ENCODE assay signal across 12 cellular contexts in the genomic region with DNA sequence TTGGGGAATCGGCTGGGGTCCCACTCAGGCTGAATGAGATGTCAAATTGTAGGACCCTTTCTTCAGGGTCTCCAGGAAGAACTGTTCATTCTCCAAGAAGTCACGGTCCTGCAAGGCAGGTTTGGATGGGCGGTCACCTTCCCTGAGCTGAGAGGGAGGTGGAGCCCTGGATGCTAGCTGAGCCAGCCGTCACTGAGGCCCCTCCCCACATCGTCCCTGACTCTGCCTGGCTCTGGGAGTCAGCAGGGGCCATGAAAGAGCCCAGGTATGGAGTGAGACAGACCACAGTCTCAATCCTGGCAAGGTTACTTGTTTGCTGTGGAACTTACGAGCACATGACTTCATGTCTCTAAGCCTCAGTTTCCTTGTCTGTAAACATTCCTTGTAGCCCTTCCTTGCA. TPM values are rescaled to one million over a fixed set of nuclear protein-coding genes. Genes with fewer than 3 reads are reported as not detected.
DNase-seq lines count a peak whose midpoint lies in the region; ATAC-seq and TF ChIP-seq lines count a peak whose summit lies in the region.
"Had no signal": no experiment of that assay in that cellular context is flagged by ENCODE, and none has a peak within 500 bp of the region (broad histone marks: within the 10 kb centered on the region; RNA-seq: fewer than 3 reads in every experiment).

No MANE protein-coding gene starts in this region.

- H3K27me3 ChIP-seq in esophagus (ENCODE audit: control insufficient read depth in 1 of 2, insufficient read depth in 2 of 2, low read length in 2 of 2), result no peaks in the 10 kb centered on the region
- H3K27me3 ChIP-seq in upper lobe of right lung, result no peaks in the 10 kb centered on the region
- no peaks in the 10 kb centered on the region for H3K27me3 ChIP-seq in right atrium auricular region
- H3K27me3 ChIP-seq: body of pancreas, testis had no signal

- H3K4me3 ChIP-seq in esophagus (ENCODE audit: low read depth in 1 of 2, low read length in 2 of 2), result no peak overlapping the region
- no peak overlapping the region for H3K4me3 ChIP-seq in upper lobe of right lung
- no peak overlapping the region for H3K4me3 ChIP-seq in right atrium auricular region
- H3K4me3 ChIP-seq: body of pancreas, smooth muscle cell, testis had no signal

- intact Hi-C loops in upper lobe of right lung (cut with DNase I), result no loop called here

- DNase-seq in NCI-H1417 (lab: John Stamatoyannopoulos, UW) (peak; percentile 20 to 51 (median 28)), NCI-H1417 treated with DMSO at 0.1 percent for 48 hours (lab: John Stamatoyannopoulos, UW) (no peak), NCI-H510A treated with DMSO at 0.1 percent for 48 hours (lab: John Stamatoyannopoulos, UW) (peak; percentile 83), upper lobe of right lung (peak; percentile 67), D341Med (ENCODE audit: low spot score) (no peak), right atrium auricular region (ENCODE audit: low spot score) (no peak)
- DNase-seq: activated CD4-positive, alpha-beta T cell treated with anti-CD3 and anti-CD28 coated beads, Interleukin-2, amount 10 ng/mL, durations not matched to agents 7 days and 5 days; body of pancreas had no signal

- H3K36me3 ChIP-seq in esophagus (ENCODE audit: control insufficient read depth in 2 of 2, insufficient read depth in 2 of 2, low read length in 1 of 2) (peaks cover 0 to 7% of the 10 kb centered on the region in 2 donors), upper lobe of right lung (no peaks in the 10 kb centered on the region), right atrium auricular region (peaks cover 7% of the 10 kb centered on the region)

- ATAC-seq in upper lobe of right lung (peak; percentile 48), GM18867 (IDR thresholded peaks at IDR 0.05; ENCODE audit: unreplicated experiment) (no peak)
- ATAC-seq: body of pancreas had no signal

- WGBS in esophagus, 2 donors, result 60 to 67% methylated on average over 6 of the region's 6 CpGs

- H3K4me1 ChIP-seq in esophagus (ENCODE audit: control insufficient read depth in 2 of 2, insufficient read depth in 2 of 2, low read length in 1 of 2), result peaks cover 2 to 17% of the 10 kb centered on the region in 2 donors
- H3K4me1 ChIP-seq in upper lobe of right lung, result peaks cover 3% of the 10 kb centered on the region
- peaks cover 0 to 19% of the 10 kb centered on the region in 2 donors for H3K4me1 ChIP-seq in right atrium auricular region

- H3K27ac ChIP-seq in esophagus (ENCODE audit: low read depth in 2 of 2, low read length in 1 of 2) (peak overlapping the region; percentile 67 to 83), upper lobe of right lung (no peak overlapping the region), right atrium auricular region (no peak overlapping the region)
- H3K27ac ChIP-seq: body of pancreas had no signal

- H3K9me3 ChIP-seq in esophagus (ENCODE audit: control insufficient read depth in 2 of 2, insufficient read depth in 1 of 2, low read depth in 1 of 2, low read length in 1 of 2) (no peaks in the 10 kb centered on the region), upper lobe of right lung (no peaks in the 10 kb centered on the region), right atrium auricular region (no peaks in the 10 kb centered on the region)
- H3K9me3 ChIP-seq: body of pancreas, testis had no signal

- TF ChIP-seq CTCF in upper lobe of right lung (IDR thresholded peaks at IDR 0.05), result no peak
- TF ChIP-seq CTCF in right atrium auricular region (IDR thresholded peaks at IDR 0.05), result no peak

RNA-seq across cellular contexts. Expression of a gene that starts 6.0 kb away (rescaled TPM):
- 10 to 100 TPM; 51.7 to 65.8 TPM for polyA plus RNA-seq in esophagus
- total RNA-seq in upper lobe of right lung (85.5 TPM), right atrium auricular region (10 to 100 TPM; 27.2 to 36.4 TPM)

RNA-seq across cellular contexts. Expression of a gene that starts 13.9 kb away (rescaled TPM):
- polyA plus RNA-seq in esophagus, result 10 to 100 TPM in 1 of 2 donors, 1 to 10 TPM in 1; 9.8 to 19.8 TPM
- total RNA-seq in upper lobe of right lung (28.7 TPM), right atrium auricular region (1 to 10 TPM; 7.0 to 9.8 TPM)

RNA-seq across cellular contexts. Expression of a gene that starts 30.1 kb away (rescaled TPM):
- 10 to 100 TPM in 1 of 2 donors, 1 to 10 TPM in 1; 8.7 to 33.7 TPM for polyA plus RNA-seq in esophagus
- total RNA-seq in upper lobe of right lung (11.3 TPM), right atrium auricular region (1 to 10 TPM; 3.8 to 6.3 TPM)

RNA-seq across cellular contexts. Expression of a gene that starts 32.3 kb away (rescaled TPM):
- 10 to 100 TPM; 20.4 to 21.7 TPM for polyA plus RNA-seq in esophagus
- total RNA-seq in upper lobe of right lung (31.0 TPM), right atrium auricular region (10 to 100 TPM; 16.8 to 24.8 TPM)

RNA-seq across cellular contexts. Expression of a gene that starts 55.6 kb away (rescaled TPM):
- 10 to 100 TPM; 65.1 to 65.9 TPM for polyA plus RNA-seq in esophagus
- total RNA-seq in upper lobe of right lung (156 TPM), right atrium auricular region (100 to 1,000 TPM in 1 of 2 donors, 10 to 100 TPM in 1; 100.0 to 163 TPM)

Comparison
In these comparisons a context has a peak if more than half of its experiments do, and no peak if none do; other contexts are left out.
1. DNase-seq: peak in NCI-H1417 (3 of 3), NCI-H510A treated with DMSO at 0.1 percent for 48 hours (single experiment) and upper lobe of right lung (single experiment); none in NCI-H1417 treated with DMSO at 0.1 percent for 48 hours (single experiment), D341Med (single experiment) and right atrium auricular region (single experiment).
2. H3K27ac ChIP-seq: peak in esophagus (2 of 2); none in upper lobe of right lung (single experiment) and right atrium auricular region (0 of 2).